10 cellular contexts compared by ENCODE assay signal in the genomic region with DNA sequence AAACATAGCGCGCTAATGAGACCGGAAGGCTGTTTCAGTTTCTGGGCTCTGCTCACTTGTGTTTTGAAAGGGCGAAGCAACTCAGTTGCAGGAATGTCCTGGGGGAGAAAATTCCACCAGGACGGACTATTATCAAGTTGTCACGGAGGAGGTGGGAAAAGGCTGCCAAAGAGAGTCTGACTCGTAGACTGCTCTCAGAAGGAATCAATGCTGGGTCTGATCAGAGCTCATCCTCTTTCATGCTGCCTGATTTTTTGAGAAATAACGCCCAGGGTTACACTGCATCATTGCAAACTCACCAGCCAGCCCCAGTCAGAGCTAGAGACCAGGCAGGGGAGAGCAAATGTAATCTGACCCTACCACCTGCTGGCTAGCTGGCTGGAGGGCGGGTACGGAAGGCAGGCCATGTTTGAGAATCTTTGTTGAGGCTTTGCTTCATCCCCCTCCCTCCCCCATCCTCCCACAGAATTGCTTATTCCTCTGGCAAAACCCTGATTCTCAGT. TPM values are rescaled to one million over a fixed set of nuclear protein-coding genes. Genes with fewer than 3 reads are reported as not detected.
DNase-seq lines count a peak whose midpoint lies in the region; ATAC-seq, FAIRE-seq and TF ChIP-seq lines count a peak whose summit lies in the region.
"Had no signal": no experiment of that assay in that cellular context is flagged by ENCODE, and none has a peak within 500 bp of the region (broad histone marks: within the 10 kb centered on the region; RNA-seq: fewer than 3 reads in every experiment).

No MANE protein-coding gene starts in this region.

- peak; percentile 10 for DNase-seq in ELR (ENCODE audit: low read depth)
- DNase-seq in NCI-H510A (lab: John Stamatoyannopoulos, UW) = peak; percentile 62
- DNase-seq in fibroblast of peridontal ligament (ENCODE audit: extremely low read depth) = peak; percentile 10
- DNase-seq in osteocyte (ENCODE audit: extremely low spot score, unreplicated experiment) = peak; percentile 86
- DNase-seq in NCI-H1694 (lab: John Stamatoyannopoulos, UW) = no peak
- DNase-seq in epidermal melanocyte (ENCODE audit: insufficient read length, low spot score) = no peak
- no peak for DNase-seq in GM19239 (ENCODE audit: insufficient read length, low spot score)
- DNase-seq: activated gamma-delta T cell treated with Interleukin-2 at 50 U/mL for 16 hours, right lobe of liver had no signal

- H3K9me3 Mint-ChIP-seq in osteocyte (ENCODE audit: unreplicated experiment) = no peaks in the 10 kb centered on the region

- TF ChIP-seq CTCF in osteocyte (IDR thresholded peaks at IDR 0.05) = no peak

- no peaks in the 10 kb centered on the region for H3K36me3 Mint-ChIP-seq in osteocyte (ENCODE audit: unreplicated experiment)

- ATAC-seq in esophagus mucosa = no peak

- H3K27me3 Mint-ChIP-seq in osteocyte (ENCODE audit: unreplicated experiment) = no peaks in the 10 kb centered on the region

- H3K4me1 Mint-ChIP-seq in osteocyte (ENCODE audit: unreplicated experiment) = peaks cover 12% of the 10 kb centered on the region

- no peak for FAIRE-seq in GM19239 (lab: Jason Lieb, UNC)

- H3K27ac Mint-ChIP-seq in osteocyte (ENCODE audit: unreplicated experiment) = no peak overlapping the region

- peak overlapping the region; percentile 72 for H3K4me3 Mint-ChIP-seq in osteocyte (ENCODE audit: unreplicated experiment)

RNA-seq across cellular contexts. Expression of a gene that starts 36.4 kb away (rescaled TPM):
- total RNA-seq in osteocyte (30.8 and 32.5 TPM in 2 replicates), esophagus mucosa (8.1 TPM)

Comparison
In these comparisons a context has a peak if more than half of its experiments do, and no peak if none do; other contexts are left out.
1. DNase-seq: peak in ELR (single experiment), NCI-H510A (single experiment), fibroblast of peridontal ligament (single experiment) and osteocyte (single experiment); none in NCI-H1694 (single experiment), epidermal melanocyte (single experiment) and GM19239 (single experiment).